2 cellular contexts compared by ENCODE assay signal in the genomic region with DNA sequence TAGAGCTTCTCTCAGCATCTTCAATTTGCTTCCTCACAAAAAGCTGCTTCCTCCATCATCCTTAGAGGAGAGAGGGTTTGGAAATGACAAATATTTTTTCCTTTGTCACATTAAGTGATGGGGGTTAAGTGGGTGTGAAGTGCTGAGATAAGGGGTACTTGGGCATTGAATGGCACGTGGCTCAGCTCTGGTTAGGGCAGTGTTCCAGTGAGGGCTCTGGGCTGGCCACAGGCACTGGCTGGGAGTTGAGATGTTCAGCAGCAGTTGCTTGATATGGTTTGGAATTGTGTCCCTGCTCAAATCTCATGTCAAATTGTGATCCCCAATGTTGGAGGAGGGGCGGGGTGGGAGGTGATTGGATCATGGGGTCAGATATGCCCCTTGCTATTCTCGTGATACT.
TF ChIP-seq lines count a peak whose summit lies in the region.

No MANE protein-coding gene starts in this region.

TF ChIP-seq in GM23338, 12 proteins besides CTCF, POLR2A, EP300 and RAD21 (continues in another document):
- TF ChIP-seq ZNF331 (CRISPR knock-in tag; IDR thresholded peaks at IDR 0.05; ENCODE audit: low read depth) = no peak
- no peak for TF ChIP-seq CREB1 (CRISPR knock-in tag; IDR thresholded peaks at IDR 0.05; ENCODE audit: low read depth)
- no peak for TF ChIP-seq NANOG (IDR thresholded peaks at IDR 0.05; ENCODE audit: borderline replicate concordance)
- no peak for TF ChIP-seq REST (IDR thresholded peaks at IDR 0.05; ENCODE audit: unreplicated experiment)
- TF ChIP-seq EZH2 (IDR thresholded peaks at IDR 0.05; ENCODE audit: low read depth, unreplicated experiment) = no peak
- no peak for TF ChIP-seq JUNB (IDR thresholded peaks at IDR 0.05; ENCODE audit: unreplicated experiment)
- no peak for TF ChIP-seq POLR2AphosphoS5 (IDR thresholded peaks at IDR 0.05; ENCODE audit: low read depth)
- no peak for TF ChIP-seq EZH2phosphoT487 (IDR thresholded peaks at IDR 0.05; ENCODE audit: unreplicated experiment)
- TF ChIP-seq ZNF462 (CRISPR knock-in tag; IDR thresholded peaks at IDR 0.05) = no peak
- no peak for TF ChIP-seq ZNF114 (CRISPR knock-in tag; IDR thresholded peaks at IDR 0.05)
- TF ChIP-seq STAT1 (IDR thresholded peaks at IDR 0.05; ENCODE audit: unreplicated experiment) = no peak

TF ChIP-seq in H1, 55 proteins besides CTCF, POLR2A, EP300 and RAD21:
- TF ChIP-seq RBBP5 (IDR thresholded peaks at IDR 0.05; ENCODE audit: borderline replicate concordance, low read depth, low read length) = no peak
- TF ChIP-seq TBP (IDR thresholded peaks at IDR 0.05; ENCODE audit: low read depth, low read length) = no peak
- no peak for TF ChIP-seq YY1 (IDR thresholded peaks at IDR 0.05; ENCODE audit: low read depth, low read length)
- TF ChIP-seq CBX5 (IDR thresholded peaks at IDR 0.05; ENCODE audit: low read depth, low read length) = no peak
- no peak for TF ChIP-seq KDM5A (IDR thresholded peaks at IDR 0.05; ENCODE audit: low read length)
- TF ChIP-seq JUN (IDR thresholded peaks at IDR 0.05; ENCODE audit: low read depth, low read length) = no peak
- TF ChIP-seq NANOG (IDR thresholded peaks at IDR 0.05; ENCODE audit: insufficient read depth, low read depth, low read length, poor library complexity, severe bottlenecking) = no peak
